ENCODE assay signal across 8 cellular contexts in the genomic region with DNA sequence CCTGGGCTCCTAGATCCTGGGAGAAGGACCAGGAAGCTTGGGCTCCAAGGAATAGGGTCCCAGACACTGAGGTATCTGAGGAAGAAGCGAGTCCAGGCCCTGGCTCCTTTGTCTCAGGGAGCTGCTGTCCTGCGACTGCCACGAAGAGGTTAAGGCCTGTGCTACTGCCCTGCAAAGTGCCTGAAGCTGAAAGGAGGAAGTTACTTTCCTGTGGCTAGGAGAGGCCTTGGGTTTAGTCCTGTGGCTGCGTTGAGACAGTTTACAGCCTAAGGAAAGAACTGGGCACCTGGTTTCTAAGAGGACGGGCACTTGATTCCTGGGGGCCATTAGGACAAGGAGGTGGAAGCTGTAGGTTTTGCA. TPM values are rescaled to one million over a fixed set of nuclear protein-coding genes. Genes with fewer than 3 reads are reported as not detected.
DNase-seq lines count a peak whose midpoint lies in the region; ATAC-seq and TF ChIP-seq lines count a peak whose summit lies in the region.

No MANE protein-coding gene starts in this region.

- peaks cover 44% of the 10 kb centered on the region for H3K4me1 Mint-ChIP-seq in endothelial cell (ENCODE audit: unreplicated experiment)

- DNase-seq in DMS114 treated with DMSO at 0.1 percent for 48 hours (lab: John Stamatoyannopoulos, UW; ENCODE audit: unreplicated experiment) (peak; percentile 17), OCI-M2 (lab: John Stamatoyannopoulos, UW; ENCODE audit: unreplicated experiment) (peak; percentile 38), endothelial cell (ENCODE audit: low spot score) (no peak), pons (ENCODE audit: low spot score) (peak; percentile 46), GM19238 (ENCODE audit: insufficient read length, low spot score) (no peak), retina (no peak), T1000 (lab: John Stamatoyannopoulos, UW) (no peak)

- H3K4me3 Mint-ChIP-seq in endothelial cell (ENCODE audit: unreplicated experiment): peak overlapping the region; percentile 87

- peaks cover 40% of the 10 kb centered on the region for H3K36me3 Mint-ChIP-seq in endothelial cell (ENCODE audit: low read depth, unreplicated experiment)

- no peak for TF ChIP-seq CTCF in endothelial cell (IDR thresholded peaks at IDR 0.05; ENCODE audit: unreplicated experiment)

- H3K9me3 Mint-ChIP-seq in endothelial cell (ENCODE audit: unreplicated experiment): peaks cover 4% of the 10 kb centered on the region

- H3K27ac Mint-ChIP-seq in endothelial cell (ENCODE audit: unreplicated experiment): peak overlapping the region; percentile 61

- H3K27me3 Mint-ChIP-seq in endothelial cell (ENCODE audit: unreplicated experiment): peaks cover 54% of the 10 kb centered on the region

- ATAC-seq in GM19452 (IDR thresholded peaks at IDR 0.05; ENCODE audit: unreplicated experiment): no peak

RNA-seq across cellular contexts. Expression of a gene that starts 2.8 kb away (rescaled TPM):
- total RNA-seq in endothelial cell (ENCODE audit: unreplicated experiment): 123 TPM

RNA-seq across cellular contexts. Expression of a gene that starts 11.5 kb away (rescaled TPM):
- total RNA-seq in endothelial cell (ENCODE audit: unreplicated experiment): 0.92 TPM

RNA-seq across cellular contexts. Expression of a gene that starts 38.6 kb away (rescaled TPM):
- total RNA-seq in endothelial cell (ENCODE audit: unreplicated experiment): 0.51 TPM

RNA-seq across cellular contexts. Expression of a gene that starts 46.4 kb away (rescaled TPM):
- total RNA-seq in endothelial cell (ENCODE audit: unreplicated experiment): 2.1 TPM

Comparison
In these comparisons a context has a peak if more than half of its experiments do, and no peak if none do; other contexts are left out.
1. DNase-seq: peak in DMS114 treated with DMSO at 0.1 percent for 48 hours (single experiment), OCI-M2 (single experiment) and pons (single experiment); none in endothelial cell (single experiment), GM19238 (single experiment), retina (single experiment) and T1000 (single experiment).